Comparison of ENCODE assay signal across 20 cellular contexts in genomic region chr6:161161121-161161520, GRCh38.
"Had no signal": no experiment of that assay in that cellular context is flagged by ENCODE, and none has a peak within 500 bp of the region (broad histone marks: within the 10 kb centered on the region; RNA-seq: fewer than 3 reads in every experiment).

No MANE protein-coding gene starts in this region.

- H3K4me3 ChIP-seq: adrenal gland, ascending aorta, body of pancreas, K562 had no signal

- ATAC-seq: body of pancreas had no signal

- H3K4me1 ChIP-seq: adrenal gland, ascending aorta, body of pancreas had no signal

- DNase-seq: activated CD4-positive, alpha-beta memory T cell treated with anti-CD3 and anti-CD28 coated beads for 36 hours; activated CD4-positive, alpha-beta T cell treated with anti-CD3 and anti-CD28 coated beads, Interleukin-2, amount 10 ng/mL, durations not matched to agents 7 days and 5 days; activated CD4-positive, CD25-positive, alpha-beta regulatory T cell; activated naive CD4-positive, alpha-beta T cell treated with anti-CD3 and anti-CD28 coated beads, Interleukin-2, amount 50 U/mL, for 16 hours; activated naive CD8-positive, alpha-beta T cell treated with anti-CD3 and anti-CD28 coated beads, Interleukin-2, amount 10 ng/mL, durations not matched to agents 7 days and 5 days; body of pancreas; Karpas-422; MM.1S; NCI-H1105; NCI-H1436; NCI-H1694 treated with DMSO at 0.1 percent for 48 hours; NCI-H2081; NCI-H446; NCI-H524; SHP77 treated with DMSO at 0.1 percent for 48 hours; T-helper 1 cell had no signal

- H3K9me3 ChIP-seq: adrenal gland, ascending aorta, body of pancreas had no signal

- H3K27ac ChIP-seq: adrenal gland, ascending aorta, body of pancreas, VCaP had no signal

- H3K27me3 ChIP-seq: adrenal gland, ascending aorta, body of pancreas had no signal
